Comparison of ENCODE assay signal across 7 cellular contexts in the genomic region with DNA sequence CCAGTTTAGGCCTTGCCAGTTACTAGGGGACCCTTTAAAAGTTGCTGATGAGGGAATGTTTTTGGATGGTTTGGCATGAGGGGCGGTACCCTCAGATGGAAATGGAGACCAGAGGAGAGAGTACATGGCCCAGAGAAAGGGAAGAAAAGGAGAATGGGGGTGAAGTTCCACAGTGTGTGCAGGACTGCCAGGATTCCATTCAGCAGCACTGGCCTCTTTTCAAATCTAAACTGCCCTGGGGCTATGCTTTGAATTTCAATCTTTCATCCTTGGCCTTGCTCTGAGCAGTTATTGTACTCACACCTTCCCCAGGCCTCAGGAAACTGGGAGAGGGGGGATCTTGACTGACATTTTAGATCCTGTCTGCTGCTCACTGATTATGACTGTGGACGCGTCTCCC. TPM values are rescaled to one million over a fixed set of nuclear protein-coding genes. Genes with fewer than 3 reads are reported as not detected.
DNase-seq lines count a peak whose midpoint lies in the region; ATAC-seq and TF ChIP-seq lines count a peak whose summit lies in the region.
"Had no signal": no experiment of that assay in that cellular context is flagged by ENCODE, and none has a peak within 500 bp of the region (broad histone marks: within the 10 kb centered on the region; RNA-seq: fewer than 3 reads in every experiment).

No MANE protein-coding gene starts in this region.

- H3K27me3 ChIP-seq in esophagus muscularis mucosa: no peaks in the 10 kb centered on the region
- no peaks in the 10 kb centered on the region for H3K27me3 ChIP-seq in testis

- H3K4me1 ChIP-seq in esophagus muscularis mucosa: peaks cover 39 to 86% (median 80%) of the 10 kb centered on the region in 4 donors
- H3K4me1 ChIP-seq in testis: peaks cover 23% of the 10 kb centered on the region

- H3K36me3 ChIP-seq in esophagus muscularis mucosa: peaks cover 60 to 65% (median 63%) of the 10 kb centered on the region in 4 donors
- peaks cover 3% of the 10 kb centered on the region for H3K36me3 ChIP-seq in testis (ENCODE audit: low read depth, missing control alignments)

- intact Hi-C loops in esophagus muscularis mucosa (cut with DNase I): no loop called here
- intact Hi-C loops in testis (cut with DNase I; ENCODE audit: low total_unique reads): no loop called here
- intact Hi-C loops in sciatic nerve (cut with DNase I): no loop called here

- TF ChIP-seq CTCF in esophagus muscularis mucosa (IDR thresholded peaks at IDR 0.05) (no peak), testis (IDR thresholded peaks at IDR 0.05) (no peak)

- H3K4me1 Mint-ChIP-seq in activated T-cell treated with anti-CD3 and anti-CD28 coated beads, Interleukin-2, amount 50 U/mL, for 24 hours (ENCODE audit: low read depth): peaks cover 58% of the 10 kb centered on the region

- H3K27ac ChIP-seq in esophagus muscularis mucosa (replicated peaks in 1 of 4) (peak overlapping the region; percentile 13 to 100 (median 96)), testis (peak overlapping the region; percentile 37 to 95)

- no peak for TF ChIP-seq EP300 in esophagus muscularis mucosa (IDR thresholded peaks at IDR 0.05)

- 51% methylated on average over 3 of the region's 3 CpGs for WGBS in esophagus muscularis mucosa
- WGBS in testis, 2 donors: 78 to 82% methylated on average over 3 of the region's 3 CpGs

- H3K4me3 Mint-ChIP-seq in activated T-cell treated with anti-CD3 and anti-CD28 coated beads, Interleukin-2, amount 50 U/mL, for 24 hours: peak overlapping the region; percentile 99

- ATAC-seq in sciatic nerve: no peak

- H3K9me3 Mint-ChIP-seq in activated T-cell treated with anti-CD3 and anti-CD28 coated beads, Interleukin-2, amount 50 U/mL, for 24 hours: no peaks in the 10 kb centered on the region

- H3K27me3 Mint-ChIP-seq in activated T-cell treated with anti-CD3 and anti-CD28 coated beads, Interleukin-2, amount 50 U/mL, for 24 hours: no peaks in the 10 kb centered on the region

- H3K27ac Mint-ChIP-seq in activated T-cell treated with anti-CD3 and anti-CD28 coated beads, Interleukin-2, amount 50 U/mL, for 24 hours: peak overlapping the region; percentile 100

- DNase-seq in activated T-cell treated with anti-CD3 and anti-CD28 coated beads, Interleukin-2, amount 50 U/mL, for 24 hours: no peak
- no peak for DNase-seq in activated T-cell treated with anti-CD3 and anti-CD28 coated beads, Interleukin-2, amount 50 U/mL, for 48 hours
- DNase-seq in esophagus muscularis mucosa (ENCODE audit: extremely low spot score) (no peak), testis (no peak), NCI-H1417 (lab: John Stamatoyannopoulos, UW) (no peak), sciatic nerve (ENCODE audit: low spot score) (no peak)
- DNase-seq: COR-L47 had no signal

- peaks cover 98% of the 10 kb centered on the region for H3K36me3 Mint-ChIP-seq in activated T-cell treated with anti-CD3 and anti-CD28 coated beads, Interleukin-2, amount 50 U/mL, for 24 hours (ENCODE audit: low read depth)

- peak overlapping the region in 3 of 4 donors; percentile 72 to 96 (median 94) for H3K4me3 ChIP-seq in esophagus muscularis mucosa
- H3K4me3 ChIP-seq in testis: no peak overlapping the region

- no peaks in the 10 kb centered on the region for H3K9me3 ChIP-seq in esophagus muscularis mucosa
- no peaks in the 10 kb centered on the region for H3K9me3 ChIP-seq in testis

- TF ChIP-seq POLR2A in esophagus muscularis mucosa (IDR thresholded peaks at IDR 0.05; ENCODE audit: low read depth): no peak
- no peak for TF ChIP-seq POLR2A in testis (IDR thresholded peaks at IDR 0.05)

RNA-seq across cellular contexts. Expression of gene SLC3A2, which starts 3.0 kb away (rescaled TPM):
- total RNA-seq in esophagus muscularis mucosa: 100 to 1,000 TPM in 1 of 4 donors, 10 to 100 TPM in 3; 53.2 to 123 (median 86.4) TPM
- total RNA-seq in testis: 100 to 1,000 TPM; 227 to 271 TPM
- polyA plus RNA-seq in testis (ENCODE audit: insufficient read depth, low read depth, low replicate concordance): 166 TPM
- total RNA-seq in sciatic nerve: 102 TPM

RNA-seq across cellular contexts. Expression of gene CHRM1, which starts 37.5 kb away (rescaled TPM):
- under 1 TPM in 2 of 4 donors, not detected in 2; 0.33 to 0.40 TPM for total RNA-seq in esophagus muscularis mucosa
- under 1 TPM; 0.06 to 0.39 TPM for total RNA-seq in testis
- 0.45 TPM for polyA plus RNA-seq in testis (ENCODE audit: insufficient read depth, low read depth, low replicate concordance)
- not detected for total RNA-seq in sciatic nerve

RNA-seq across cellular contexts. Expression of gene WDR74, which starts 44.3 kb away (rescaled TPM):
- total RNA-seq in esophagus muscularis mucosa: 10 to 100 TPM; 18.3 to 53.1 (median 48.1) TPM
- total RNA-seq in testis: 10 to 100 TPM; 33.4 to 46.7 TPM
- 39.0 TPM for polyA plus RNA-seq in testis (ENCODE audit: insufficient read depth, low read depth, low replicate concordance)
- 34.5 TPM for total RNA-seq in sciatic nerve

RNA-seq across cellular contexts. Expression of gene TEX54, which starts 51.0 kb away (rescaled TPM):
- total RNA-seq in esophagus muscularis mucosa: not detected
- 10 to 100 TPM; 18.4 to 38.1 TPM for total RNA-seq in testis
- polyA plus RNA-seq in testis (ENCODE audit: insufficient read depth, low read depth, low replicate concordance): 40.7 TPM
- total RNA-seq in sciatic nerve: not detected

RNA-seq across cellular contexts. Expression of gene STX5, which starts 51.8 kb away (rescaled TPM):
- total RNA-seq in esophagus muscularis mucosa: 10 to 100 TPM; 22.8 to 31.6 (median 31.6) TPM
- 10 to 100 TPM; 42.2 to 49.1 TPM for total RNA-seq in testis
- polyA plus RNA-seq in testis (ENCODE audit: insufficient read depth, low read depth, low replicate concordance): 55.0 TPM
- total RNA-seq in sciatic nerve: 51.6 TPM

Comparison
In these comparisons a context has a peak if more than half of its experiments do, and no peak if none do; other contexts are left out.
1. H3K4me3 ChIP-seq: peak in esophagus muscularis mucosa (3 of 4); none in testis (0 of 2).